1 cellular context compared by ENCODE assay signal in the genomic region with DNA sequence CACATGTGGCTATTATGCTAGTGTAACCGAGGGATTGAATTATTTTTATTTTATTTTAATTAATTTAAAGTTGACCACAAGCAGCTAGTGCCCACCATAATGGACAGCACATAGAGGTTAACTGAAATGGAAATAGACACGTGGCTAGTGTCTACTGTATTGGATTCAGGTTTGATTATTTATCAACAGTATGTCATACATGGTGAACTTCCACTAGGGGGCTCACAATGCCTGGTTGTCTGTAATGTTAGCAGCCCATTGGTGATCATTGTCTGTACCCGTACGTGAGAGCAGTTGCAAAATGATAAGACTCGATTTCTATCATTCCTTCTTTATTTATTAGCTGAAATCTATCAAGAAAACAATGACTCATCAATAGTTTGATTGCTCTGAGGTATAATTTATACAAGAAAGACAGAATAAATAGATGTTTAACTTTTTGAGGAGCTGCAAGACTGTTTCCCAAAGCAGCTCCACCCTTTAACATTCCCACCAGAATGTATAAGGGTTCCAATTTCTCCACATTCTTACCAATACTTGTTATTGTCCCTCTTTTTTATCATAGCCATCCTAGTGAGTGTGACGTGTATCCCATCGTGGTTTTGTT.
TF ChIP-seq lines count a peak whose summit lies in the region.

No MANE protein-coding gene starts in this region.

TF ChIP-seq in K562, 482 proteins besides CTCF, POLR2A, EP300 and RAD21 (continued from another document):
- no peak for TF ChIP-seq CBX1 (IDR thresholded peaks at IDR 0.05; ENCODE audit: low read depth)
- TF ChIP-seq DACH1 (IDR thresholded peaks at IDR 0.05; ENCODE audit: partially characterized antibody): peak; percentile 10
- TF ChIP-seq, protein P1, sequence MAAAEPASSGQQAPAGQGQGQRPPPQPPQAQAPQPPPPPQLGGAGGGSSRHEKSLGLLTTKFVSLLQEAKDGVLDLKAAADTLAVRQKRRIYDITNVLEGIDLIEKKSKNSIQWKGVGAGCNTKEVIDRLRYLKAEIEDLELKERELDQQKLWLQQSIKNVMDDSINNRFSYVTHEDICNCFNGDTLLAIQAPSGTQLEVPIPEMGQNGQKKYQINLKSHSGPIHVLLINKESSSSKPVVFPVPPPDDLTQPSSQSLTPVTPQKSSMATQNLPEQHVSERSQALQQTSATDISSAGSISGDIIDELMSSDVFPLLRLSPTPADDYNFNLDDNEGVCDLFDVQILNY (CRISPR knock-in tag; IDR thresholded peaks at IDR 0.05): no peak
- TF ChIP-seq ZNF316 (IDR thresholded peaks at IDR 0.05): peak; percentile 84
- TF ChIP-seq MAFG (tag; conservative IDR thresholded peaks at IDR 0.05): peak; percentile 78
- TF ChIP-seq JUNB (CRISPR knock-in tag; conservative IDR thresholded peaks at IDR 0.05): no peak
- TF ChIP-seq GABPB1 (CRISPR knock-in tag; IDR thresholded peaks at IDR 0.05): no peak
- peak; percentile 65 for TF ChIP-seq C11orf30 (IDR thresholded peaks at IDR 0.05; ENCODE audit: low read depth)
- TF ChIP-seq MYC (IDR thresholded peaks at IDR 0.05; ENCODE audit: low read depth, low read length): 0 out of 2 replicates have a peak, but pooled peaks have one; percentile 37
- TF ChIP-seq MYC (CRISPR knock-in tag; IDR thresholded peaks at IDR 0.05; ENCODE audit: borderline replicate concordance, low read depth): no peak
- no peak for TF ChIP-seq GATA2 (CRISPR knock-in tag; IDR thresholded peaks at IDR 0.05)
- TF ChIP-seq, protein P2, sequence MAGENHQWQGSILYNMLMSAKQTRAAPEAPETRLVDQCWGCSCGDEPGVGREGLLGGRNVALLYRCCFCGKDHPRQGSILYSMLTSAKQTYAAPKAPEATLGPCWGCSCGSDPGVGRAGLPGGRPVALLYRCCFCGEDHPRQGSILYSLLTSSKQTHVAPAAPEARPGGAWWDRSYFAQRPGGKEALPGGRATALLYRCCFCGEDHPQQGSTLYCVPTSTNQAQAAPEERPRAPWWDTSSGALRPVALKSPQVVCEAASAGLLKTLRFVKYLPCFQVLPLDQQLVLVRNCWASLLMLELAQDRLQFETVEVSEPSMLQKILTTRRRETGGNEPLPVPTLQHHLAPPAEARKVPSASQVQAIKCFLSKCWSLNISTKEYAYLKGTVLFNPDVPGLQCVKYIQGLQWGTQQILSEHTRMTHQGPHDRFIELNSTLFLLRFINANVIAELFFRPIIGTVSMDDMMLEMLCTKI (IDR thresholded peaks at IDR 0.05; ENCODE audit: partially characterized antibody): no peak
- no peak for TF ChIP-seq DIDO1 (tag; IDR thresholded peaks at IDR 0.05; ENCODE audit: low read depth)
- no peak for TF ChIP-seq PYGO2 (tag; IDR thresholded peaks at IDR 0.05)
- TF ChIP-seq KLF16 (IDR thresholded peaks at IDR 0.05): 0 out of 2 replicates have a peak, but pooled peaks have one; percentile 33
- TF ChIP-seq, protein P3, sequence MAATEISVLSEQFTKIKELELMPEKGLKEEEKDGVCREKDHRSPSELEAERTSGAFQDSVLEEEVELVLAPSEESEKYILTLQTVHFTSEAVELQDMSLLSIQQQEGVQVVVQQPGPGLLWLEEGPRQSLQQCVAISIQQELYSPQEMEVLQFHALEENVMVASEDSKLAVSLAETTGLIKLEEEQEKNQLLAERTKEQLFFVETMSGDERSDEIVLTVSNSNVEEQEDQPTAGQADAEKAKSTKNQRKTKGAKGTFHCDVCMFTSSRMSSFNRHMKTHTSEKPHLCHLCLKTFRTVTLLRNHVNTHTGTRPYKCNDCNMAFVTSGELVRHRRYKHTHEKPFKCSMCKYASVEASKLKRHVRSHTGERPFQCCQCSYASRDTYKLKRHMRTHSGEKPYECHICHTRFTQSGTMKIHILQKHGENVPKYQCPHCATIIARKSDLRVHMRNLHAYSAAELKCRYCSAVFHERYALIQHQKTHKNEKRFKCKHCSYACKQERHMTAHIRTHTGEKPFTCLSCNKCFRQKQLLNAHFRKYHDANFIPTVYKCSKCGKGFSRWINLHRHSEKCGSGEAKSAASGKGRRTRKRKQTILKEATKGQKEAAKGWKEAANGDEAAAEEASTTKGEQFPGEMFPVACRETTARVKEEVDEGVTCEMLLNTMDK (IDR thresholded peaks at IDR 0.05; ENCODE audit: borderline replicate concordance, insufficient read depth, low read depth, low read length, poor library complexity, severe bottlenecking): peak; percentile 29
- no peak for TF ChIP-seq SRSF7 (optimal IDR thresholded peaks at IDR 0.05; ENCODE audit: low read depth, low read length)
- TF ChIP-seq ZNF253 (CRISPR knock-in tag; conservative IDR thresholded peaks at IDR 0.05): no peak
- TF ChIP-seq, protein P4, sequence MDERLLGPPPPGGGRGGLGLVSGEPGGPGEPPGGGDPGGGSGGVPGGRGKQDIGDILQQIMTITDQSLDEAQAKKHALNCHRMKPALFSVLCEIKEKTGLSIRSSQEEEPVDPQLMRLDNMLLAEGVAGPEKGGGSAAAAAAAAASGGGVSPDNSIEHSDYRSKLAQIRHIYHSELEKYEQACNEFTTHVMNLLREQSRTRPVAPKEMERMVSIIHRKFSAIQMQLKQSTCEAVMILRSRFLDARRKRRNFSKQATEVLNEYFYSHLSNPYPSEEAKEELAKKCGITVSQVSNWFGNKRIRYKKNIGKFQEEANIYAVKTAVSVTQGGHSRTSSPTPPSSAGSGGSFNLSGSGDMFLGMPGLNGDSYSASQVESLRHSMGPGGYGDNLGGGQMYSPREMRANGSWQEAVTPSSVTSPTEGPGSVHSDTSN (CRISPR knock-in tag; IDR thresholded peaks at IDR 0.05; ENCODE audit: low read depth): no peak
- TF ChIP-seq, protein P4 (tag; conservative IDR thresholded peaks at IDR 0.05; ENCODE audit: low read depth): 0 out of 2 replicates have a peak, but pooled peaks have one; percentile 23
- no peak for TF ChIP-seq KAT7 (CRISPR knock-in tag; IDR thresholded peaks at IDR 0.05; ENCODE audit: borderline replicate concordance)
- TF ChIP-seq SRSF9 (IDR thresholded peaks at IDR 0.05; ENCODE audit: borderline replicate concordance, low read depth, low read length): no peak
- no peak for TF ChIP-seq ZNF696 (CRISPR knock-in tag; conservative IDR thresholded peaks at IDR 0.05)
- peak; percentile 83 for TF ChIP-seq SMC3 (conservative IDR thresholded peaks at IDR 0.05; ENCODE audit: insufficient read depth, low read depth, low read length)
- TF ChIP-seq, protein P5, sequence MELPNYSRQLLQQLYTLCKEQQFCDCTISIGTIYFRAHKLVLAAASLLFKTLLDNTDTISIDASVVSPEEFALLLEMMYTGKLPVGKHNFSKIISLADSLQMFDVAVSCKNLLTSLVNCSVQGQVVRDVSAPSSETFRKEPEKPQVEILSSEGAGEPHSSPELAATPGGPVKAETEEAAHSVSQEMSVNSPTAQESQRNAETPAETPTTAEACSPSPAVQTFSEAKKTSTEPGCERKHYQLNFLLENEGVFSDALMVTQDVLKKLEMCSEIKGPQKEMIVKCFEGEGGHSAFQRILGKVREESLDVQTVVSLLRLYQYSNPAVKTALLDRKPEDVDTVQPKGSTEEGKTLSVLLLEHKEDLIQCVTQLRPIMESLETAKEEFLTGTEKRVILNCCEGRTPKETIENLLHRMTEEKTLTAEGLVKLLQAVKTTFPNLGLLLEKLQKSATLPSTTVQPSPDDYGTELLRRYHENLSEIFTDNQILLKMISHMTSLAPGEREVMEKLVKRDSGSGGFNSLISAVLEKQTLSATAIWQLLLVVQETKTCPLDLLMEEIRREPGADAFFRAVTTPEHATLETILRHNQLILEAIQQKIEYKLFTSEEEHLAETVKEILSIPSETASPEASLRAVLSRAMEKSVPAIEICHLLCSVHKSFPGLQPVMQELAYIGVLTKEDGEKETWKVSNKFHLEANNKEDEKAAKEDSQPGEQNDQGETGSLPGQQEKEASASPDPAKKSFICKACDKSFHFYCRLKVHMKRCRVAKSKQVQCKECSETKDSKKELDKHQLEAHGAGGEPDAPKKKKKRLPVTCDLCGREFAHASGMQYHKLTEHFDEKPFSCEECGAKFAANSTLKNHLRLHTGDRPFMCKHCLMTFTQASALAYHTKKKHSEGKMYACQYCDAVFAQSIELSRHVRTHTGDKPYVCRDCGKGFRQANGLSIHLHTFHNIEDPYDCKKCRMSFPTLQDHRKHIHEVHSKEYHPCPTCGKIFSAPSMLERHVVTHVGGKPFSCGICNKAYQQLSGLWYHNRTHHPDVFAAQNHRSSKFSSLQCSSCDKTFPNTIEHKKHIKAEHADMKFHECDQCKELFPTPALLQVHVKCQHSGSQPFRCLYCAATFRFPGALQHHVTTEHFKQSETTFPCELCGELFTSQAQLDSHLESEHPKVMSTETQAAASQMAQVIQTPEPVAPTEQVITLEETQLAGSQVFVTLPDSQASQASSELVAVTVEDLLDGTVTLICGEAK (IDR thresholded peaks at IDR 0.05): no peak
- TF ChIP-seq, protein P5 (CRISPR knock-in tag; IDR thresholded peaks at IDR 0.05): no peak
- TF ChIP-seq SLC30A9 (CRISPR knock-in tag; IDR thresholded peaks at IDR 0.05): no peak
